ENCODE assay signal across 8 cellular contexts in genomic region chr17:81832608-81833159, GRCh38. TPM values are rescaled to one million over a fixed set of nuclear protein-coding genes. Genes with fewer than 3 reads are reported as not detected.
A peak's percentile ranks its signal among the peaks of the same experiment; 100 is the strongest.
DNase-seq lines count a peak whose midpoint lies in the region; ATAC-seq and TF ChIP-seq lines count a peak whose summit lies in the region.

No MANE protein-coding gene starts in this region.

- TF ChIP-seq CTCF in CD4-positive, alpha-beta T cell (IDR thresholded peaks at IDR 0.05) = no peak
- TF ChIP-seq CTCF in gastroesophageal sphincter (IDR thresholded peaks at IDR 0.05) = no peak
- TF ChIP-seq CTCF in progenitor cell of endocrine pancreas (IDR thresholded peaks at IDR 0.05; ENCODE audit: unreplicated experiment) = no peak

- no peaks in the 10 kb centered on the region for H3K36me3 ChIP-seq in gastroesophageal sphincter

- no peak for TF ChIP-seq POLR2A in gastroesophageal sphincter (IDR thresholded peaks at IDR 0.05)

- peak overlapping the region; percentile 93 for H3K4me3 Mint-ChIP-seq in CD4-positive, alpha-beta T cell
- H3K4me3 Mint-ChIP-seq in progenitor cell of endocrine pancreas (ENCODE audit: low read depth) = peak overlapping the region; percentile 88

- peaks cover 19% of the 10 kb centered on the region for H3K4me1 Mint-ChIP-seq in CD4-positive, alpha-beta T cell (ENCODE audit: low read depth)
- H3K4me1 Mint-ChIP-seq in progenitor cell of endocrine pancreas (ENCODE audit: low read depth) = peaks cover 12% of the 10 kb centered on the region

- no peaks in the 10 kb centered on the region for H3K27me3 ChIP-seq in CD4-positive, alpha-beta T cell (ENCODE audit: control insufficient read depth, insufficient read depth, low read length)
- no peaks in the 10 kb centered on the region for H3K27me3 ChIP-seq in gastroesophageal sphincter

- peak; percentile 48 for ATAC-seq in CD4-positive, alpha-beta T cell (ENCODE audit: poor library complexity)
- ATAC-seq in GM21423 (IDR thresholded peaks at IDR 0.05; ENCODE audit: unreplicated experiment) = peak; percentile 66
- ATAC-seq in gastroesophageal sphincter = peak; percentile 38

- peak overlapping the region; percentile 88 for H3K27ac Mint-ChIP-seq in CD4-positive, alpha-beta T cell
- peak overlapping the region; percentile 94 for H3K27ac Mint-ChIP-seq in progenitor cell of endocrine pancreas

- CTCF ChIA-PET in CD4-positive, alpha-beta T cell (lab: Charles Lee) = interaction anchor here (1.7 kb wide), 1 partner anchor 127 kb away, joined by 5 read pairs; no protein-coding TSS in a partner anchor

- H3K4me3 ChIP-seq in gastroesophageal sphincter = peak overlapping the region; percentile 86 to 92

- H3K36me3 Mint-ChIP-seq in CD4-positive, alpha-beta T cell (ENCODE audit: low read depth) = peaks cover 7% of the 10 kb centered on the region
- H3K36me3 Mint-ChIP-seq in progenitor cell of endocrine pancreas (ENCODE audit: insufficient read depth) = no peaks in the 10 kb centered on the region

- DNase-seq in CD4-positive, alpha-beta T cell = peak in 4 of 10 experiments; percentile 8 to 23 (median 16)
- DNase-seq in KBM-7 (peak; percentile 51), progenitor cell of endocrine pancreas (ENCODE audit: low spot score, unreplicated experiment) (peak; percentile 24), SIG-M5 treated with dmso at 0.1 percent for 504 hours (lab: John Stamatoyannopoulos, UW; ENCODE audit: unreplicated experiment) (no peak), T1000 (lab: John Stamatoyannopoulos, UW) (no peak)
- peak; percentile 79 for DNase-seq in activated T-cell treated with anti-CD3 and anti-CD28 coated beads, Interleukin-2, amount 50 U/mL, for 48 hours

- H3K9me3 Mint-ChIP-seq in CD4-positive, alpha-beta T cell = no peaks in the 10 kb centered on the region
- H3K9me3 Mint-ChIP-seq in progenitor cell of endocrine pancreas (ENCODE audit: low read depth) = no peaks in the 10 kb centered on the region

- H3K9me3 ChIP-seq in CD4-positive, alpha-beta T cell (ENCODE audit: control insufficient read depth, low read length) = no peaks in the 10 kb centered on the region
- H3K9me3 ChIP-seq in gastroesophageal sphincter = no peaks in the 10 kb centered on the region

- intact Hi-C loops in CD4-positive, alpha-beta T cell (cut with DNase I, micrococcal nuclease) = loop anchor here (1.0 to 5.0 kb wide), 5 partner anchors 28 to 85 kb away; partner anchors contain the start of genes P4HB (in 2 of the 2), ALYREF (in 1 of the 2), ANAPC11 (in 1 of the 2) and ARHGDIA (in 1 of the 2)

- no CpG with 5 or more reads among the region's 65 CpGs for WGBS in gastroesophageal sphincter (ENCODE audit: low coverage in 1 of 2), 2 donors

- no peaks in the 10 kb centered on the region for H3K27me3 Mint-ChIP-seq in CD4-positive, alpha-beta T cell
- no peaks in the 10 kb centered on the region for H3K27me3 Mint-ChIP-seq in progenitor cell of endocrine pancreas

- no peak for TF ChIP-seq EP300 in gastroesophageal sphincter (IDR thresholded peaks at IDR 0.05)

- peaks cover 0 to 57% (median 16%) of the 10 kb centered on the region in 3 donors for H3K4me1 ChIP-seq in gastroesophageal sphincter

- POLR2A ChIA-PET in CD4-positive, alpha-beta T cell (lab: Charles Lee) = interaction anchor here (1.1 to 2.8 kb wide), 9 partner anchors 10 to 149 kb away, joined by 3 to 13 read pairs (median 6); partner anchors contain the start of genes ARL16, HGS, MRPL12 and P4HB

- in situ Hi-C loops in KBM-7 (cut with MboI; ENCODE audit: low pct_unique_long_range_greater_than_20kb, low sequenced_read_pairs) = no loop called here

- peak overlapping the region; percentile 64 for H3K27ac ChIP-seq in CD4-positive, alpha-beta T cell (ENCODE audit: low read depth, low read length)
- peak overlapping the region; percentile 91 to 95 (median 92) for H3K27ac ChIP-seq in gastroesophageal sphincter

RNA-seq across cellular contexts. Expression of gene MCRIP1, which starts 0.4 kb away (rescaled TPM):
- total RNA-seq in CD4-positive, alpha-beta T cell = 10 to 100 TPM; 36.9 to 37.7 TPM
- total RNA-seq in gastroesophageal sphincter (100 to 1,000 TPM in 1 of 4 donors, 10 to 100 TPM in 3; 70.4 to 131 (median 85.9) TPM), progenitor cell of endocrine pancreas (138 and 157 TPM in 2 replicates)

RNA-seq across cellular contexts. Expression of gene PPP1R27, which starts 2.2 kb away (rescaled TPM):
- not detected for total RNA-seq in CD4-positive, alpha-beta T cell
- total RNA-seq in gastroesophageal sphincter (not detected), progenitor cell of endocrine pancreas (not detected in 2 replicates)

RNA-seq across cellular contexts. Expression of gene P4HB, which starts 27.7 kb away (rescaled TPM):
- total RNA-seq in CD4-positive, alpha-beta T cell = 100 to 1,000 TPM; 223 to 233 TPM
- total RNA-seq in gastroesophageal sphincter (100 to 1,000 TPM; 257 to 365 (median 324) TPM), progenitor cell of endocrine pancreas (467 and 484 TPM in 2 replicates)

RNA-seq across cellular contexts. Expression of gene GCGR, which starts 28.7 kb away (rescaled TPM):
- not detected for total RNA-seq in CD4-positive, alpha-beta T cell
- total RNA-seq in gastroesophageal sphincter = under 1 TPM in 1 of 4 donors, not detected in 3; 0.47 TPM
- 2.1 and 2.2 TPM in 2 replicates for total RNA-seq in progenitor cell of endocrine pancreas

RNA-seq across cellular contexts. Expression of gene ARHGDIA, which starts 38.5 kb away (rescaled TPM):
- total RNA-seq in CD4-positive, alpha-beta T cell = 100 to 1,000 TPM; 706 to 715 TPM
- total RNA-seq in gastroesophageal sphincter (100 to 1,000 TPM; 120 to 219 (median 169) TPM), progenitor cell of endocrine pancreas (239 and 248 TPM in 2 replicates)

Comparison
In these comparisons a context has a peak if more than half of its experiments do, and no peak if none do; other contexts are left out.
1. DNase-seq: peak in KBM-7 (single experiment), activated T-cell treated with anti-CD3 and anti-CD28 coated beads, Interleukin-2, amount 50 U/mL, for 48 hours (2 of 2) and progenitor cell of endocrine pancreas (single experiment); none in SIG-M5 treated with dmso at 0.1 percent for 504 hours (single experiment) and T1000 (single experiment).
2. Peak in every context shown above with its lines, with median percentiles within 50 percentile points of each other: ATAC-seq.